8 cellular contexts compared by ENCODE assay signal in the genomic region with DNA sequence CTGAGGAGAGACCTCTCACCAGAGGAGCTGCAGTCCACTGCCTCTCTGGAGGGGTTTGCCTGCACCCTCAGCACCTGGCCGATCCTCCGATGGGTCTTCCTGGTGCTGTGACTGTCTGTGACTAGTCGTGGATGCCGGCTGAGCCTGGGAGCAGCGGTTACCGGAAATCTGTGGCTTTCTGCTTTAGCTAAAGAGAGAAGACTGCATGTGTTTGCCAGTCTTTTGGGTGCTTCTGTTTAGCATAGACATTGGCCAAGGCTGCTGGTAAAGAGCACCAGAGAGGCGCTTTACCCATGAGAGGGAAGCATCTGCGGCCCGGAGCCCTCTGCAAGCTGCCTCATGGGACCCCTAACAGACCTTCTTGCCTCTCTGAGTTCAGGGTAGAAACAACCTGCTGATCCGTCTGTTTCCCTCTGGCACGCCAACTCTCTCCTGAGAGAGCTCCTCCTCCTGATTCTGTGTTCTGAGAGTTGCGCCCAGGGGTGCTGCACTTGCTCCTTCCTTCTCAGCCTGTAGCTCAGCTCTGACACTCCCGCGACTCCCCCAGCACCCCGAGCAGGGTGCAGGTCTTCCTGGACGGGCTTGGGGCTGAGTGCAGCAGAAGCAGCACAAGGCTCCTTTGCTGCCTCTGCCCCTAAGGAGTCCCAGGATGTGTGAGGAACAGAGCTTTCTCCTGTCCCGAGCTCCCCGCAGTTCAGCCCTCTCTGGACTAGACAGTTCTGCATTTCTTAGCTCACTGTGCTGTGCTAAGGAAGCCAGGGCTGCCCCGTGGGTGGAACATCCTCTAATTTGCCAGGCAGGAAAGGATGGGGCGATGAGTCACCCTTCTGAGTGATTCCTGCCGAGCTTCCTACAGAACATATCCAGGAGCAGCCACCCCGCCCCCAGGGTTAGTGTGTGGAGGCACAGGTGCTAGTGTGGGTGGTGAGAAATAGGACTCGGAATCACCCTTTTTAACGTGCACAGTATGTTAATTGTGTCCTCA.
A peak's percentile ranks its signal among the peaks of the same experiment; 100 is the strongest.
DNase-seq lines count a peak whose midpoint lies in the region; ATAC-seq and TF ChIP-seq lines count a peak whose summit lies in the region.

No MANE protein-coding gene starts in this region.

- no peaks in the 10 kb centered on the region for H3K36me3 ChIP-seq in H7 (replicated peaks; ENCODE audit: control insufficient read depth, insufficient read depth, low read length)
- no peaks in the 10 kb centered on the region for H3K36me3 ChIP-seq in adipocyte (ENCODE audit: control insufficient read depth, insufficient read depth, low read length, severe bottlenecking)
- no peaks in the 10 kb centered on the region for H3K36me3 ChIP-seq in sigmoid colon

- H3K27ac ChIP-seq in right cardiac atrium (ENCODE audit: low read length) (peak overlapping the region; percentile 2), sigmoid colon (peak overlapping the region; percentile 39 to 62 (median 53))

- TF ChIP-seq EP300 in sigmoid colon (IDR thresholded peaks at IDR 0.05) = no peak

- WGBS in right cardiac atrium = 47% methylated on average over 24 of the region's 24 CpGs
- 41 to 59% methylated on average over 24 of the region's 24 CpGs for WGBS in sigmoid colon, 2 donors

- H3K4me1 ChIP-seq in adipocyte (ENCODE audit: control insufficient read depth, insufficient read depth, low read length) (peaks cover 53% of the 10 kb centered on the region), right cardiac atrium (ENCODE audit: control insufficient read depth, insufficient read depth, low read length) (peaks cover 3% of the 10 kb centered on the region), sigmoid colon (peaks cover 0 to 24% (median 17%) of the 10 kb centered on the region in 4 donors)

- intact Hi-C loops in right cardiac atrium (cut with DNase I) (no loop called here), sigmoid colon (cut with DNase I) (no loop called here)

- no peak for TF ChIP-seq CTCF in sigmoid colon (IDR thresholded peaks at IDR 0.05)

- in situ Hi-C loops in Caki2 (cut with HindIII; ENCODE audit: low pct_unique_long_range_greater_than_20kb, low sequenced_read_pairs) = no loop called here

- H3K4me3 ChIP-seq in H7 (ENCODE audit: insufficient read depth, low read depth, low read length) (no peak overlapping the region), adipocyte (ENCODE audit: low read length) (peak overlapping the region; percentile 26), right cardiac atrium (ENCODE audit: low read length) (no peak overlapping the region), sigmoid colon (peak overlapping the region in 3 of 4 donors; percentile 3 to 23 (median 5))

- peak; percentile 57 for DNase-seq in Caki2 (ENCODE audit: low read depth)
- peak; percentile 61 for DNase-seq in H7
- DNase-seq in NCI-H2227 (lab: John Stamatoyannopoulos, UW; ENCODE audit: unreplicated experiment) = peak; percentile 55
- peak; percentile 94 for DNase-seq in adipocyte (ENCODE audit: low read depth)
- DNase-seq in right cardiac atrium = peak; percentile 84 to 89 (median 84)
- peak; percentile 84 for DNase-seq in sigmoid colon
- no peak for DNase-seq in activated gamma-delta T cell (lab: John Stamatoyannopoulos, UW)

- no peak for TF ChIP-seq POLR2A in sigmoid colon (IDR thresholded peaks at IDR 0.05)

- no peaks in the 10 kb centered on the region for H3K27me3 ChIP-seq in H7 (ENCODE audit: control insufficient read depth, insufficient read depth, low read length)
- no peaks in the 10 kb centered on the region for H3K27me3 ChIP-seq in adipocyte (replicated peaks; ENCODE audit: control insufficient read depth, insufficient read depth, low read length)
- no peaks in the 10 kb centered on the region for H3K27me3 ChIP-seq in right cardiac atrium (ENCODE audit: control insufficient read depth, insufficient read depth)
- no peaks in the 10 kb centered on the region for H3K27me3 ChIP-seq in sigmoid colon

- H3K9me3 ChIP-seq in adipocyte (ENCODE audit: control insufficient read depth, low read length) = no peaks in the 10 kb centered on the region
- H3K9me3 ChIP-seq in right cardiac atrium (ENCODE audit: control insufficient read depth, low read length) = no peaks in the 10 kb centered on the region
- H3K9me3 ChIP-seq in sigmoid colon = no peaks in the 10 kb centered on the region

- ATAC-seq in right cardiac atrium (peak; percentile 89 to 97), HG02571 (IDR thresholded peaks at IDR 0.05; ENCODE audit: unreplicated experiment) (no peak)

- H3K9ac ChIP-seq in adipocyte (ENCODE audit: low read length) = peak overlapping the region; percentile 34

Comparison
In these comparisons a context has a peak if more than half of its experiments do, and no peak if none do; other contexts are left out.
1. H3K4me3 ChIP-seq: peak in adipocyte (single experiment) and sigmoid colon (3 of 4); none in H7 (single experiment) and right cardiac atrium (single experiment).